In genomic region chr4:25098964-25099843, GRCh38 we compare ENCODE assay signal across 8 cellular contexts.
DNase-seq lines count a peak whose midpoint lies in the region; ATAC-seq, FAIRE-seq and TF ChIP-seq lines count a peak whose summit lies in the region.
"Had no signal": no experiment of that assay in that cellular context is flagged by ENCODE, and none has a peak within 500 bp of the region (broad histone marks: within the 10 kb centered on the region; RNA-seq: fewer than 3 reads in every experiment).

No MANE protein-coding gene starts in this region.

- ATAC-seq in SK-N-SH treated with all-trans-retinoic acid at 6 μM for 48 hours: peak; percentile 79
- ATAC-seq in heart left ventricle: peak; percentile 79 to 92 (median 90)
- ATAC-seq in stimulated activated memory B cell treated with anti-CD40 and anti-IgM and Interleukin-4, amounts not matched to agents 10 μg/mL and 1 μg/mL and 100 μg/mL, for 72 hours: peak; percentile 34
- no peak for ATAC-seq in GM19395 (IDR thresholded peaks at IDR 0.05; ENCODE audit: unreplicated experiment)
- no peak for ATAC-seq in GM21447 (IDR thresholded peaks at IDR 0.05; ENCODE audit: unreplicated experiment)

- H3K36me3 Mint-ChIP-seq in stimulated activated memory B cell treated with anti-CD40 and anti-IgM and Interleukin-4, amounts not matched to agents 10 μg/mL and 1 μg/mL and 100 μg/mL, for 72 hours: no peaks in the 10 kb centered on the region

- H3K27ac ChIP-seq in heart left ventricle: peak overlapping the region; percentile 40 to 87 (median 79)

- H3K27me3 ChIP-seq in heart left ventricle: no peaks in the 10 kb centered on the region

- H3K4me3 Mint-ChIP-seq in stimulated activated memory B cell treated with anti-CD40 and anti-IgM and Interleukin-4, amounts not matched to agents 10 μg/mL and 1 μg/mL and 100 μg/mL, for 72 hours: no peak overlapping the region

- H3K4me1 ChIP-seq in heart left ventricle: peaks cover 0 to 37% (median 26%) of the 10 kb centered on the region in 12 donors

- H3K36me3 ChIP-seq in heart left ventricle: no peaks in the 10 kb centered on the region

- H3K27ac Mint-ChIP-seq in stimulated activated memory B cell treated with anti-CD40 and anti-IgM and Interleukin-4, amounts not matched to agents 10 μg/mL and 1 μg/mL and 100 μg/mL, for 72 hours: no peak overlapping the region

- 20 to 31% (median 28%) methylated on average over 9 to 10 of the region's 10 CpGs for WGBS in heart left ventricle, 4 donors

- TF ChIP-seq CTCF in heart left ventricle (IDR thresholded peaks at IDR 0.05): no peak

- H3K9me3 Mint-ChIP-seq in stimulated activated memory B cell treated with anti-CD40 and anti-IgM and Interleukin-4, amounts not matched to agents 10 μg/mL and 1 μg/mL and 100 μg/mL, for 72 hours: peaks cover 14% of the 10 kb centered on the region

- no peaks in the 10 kb centered on the region for H3K4me1 Mint-ChIP-seq in stimulated activated memory B cell treated with anti-CD40 and anti-IgM and Interleukin-4, amounts not matched to agents 10 μg/mL and 1 μg/mL and 100 μg/mL, for 72 hours

- TF ChIP-seq POLR2A in heart left ventricle (IDR thresholded peaks at IDR 0.05): no peak

- H3K9me3 ChIP-seq in heart left ventricle: peaks cover 0 to 8% (median 0%) of the 10 kb centered on the region in 12 donors

- H3K4me3 ChIP-seq in heart left ventricle: no peak overlapping the region

- FAIRE-seq in HTR-8/SVneo (lab: Jason Lieb, UNC): no peak

- DNase-seq in HTR-8/SVneo (ENCODE audit: insufficient read length, low spot score) (peak; percentile 21), heart left ventricle (peak; percentile 78 to 89 (median 87)), NCI-H345 treated with DMSO at 0.1 percent for 48 hours (lab: John Stamatoyannopoulos, UW; ENCODE audit: unreplicated experiment) (no peak)
- DNase-seq: posterior cingulate gyrus had no signal

- H3K27me3 Mint-ChIP-seq in stimulated activated memory B cell treated with anti-CD40 and anti-IgM and Interleukin-4, amounts not matched to agents 10 μg/mL and 1 μg/mL and 100 μg/mL, for 72 hours: peaks cover 29% of the 10 kb centered on the region

- intact Hi-C loops in heart left ventricle (cut with DNase I): loop anchor here in 1 of 10 donors (10.0 kb wide), 1 partner anchor 64 kb away; the partner anchor contains the start of gene LGI2

TF ChIP-seq in SK-N-SH treated with all-trans-retinoic acid at 6 μM for 48 hours, 23 proteins besides CTCF, POLR2A, EP300 and RAD21:
- TF ChIP-seq ZNF70 (CRISPR knock-in tag; IDR thresholded peaks at IDR 0.05) (no peak), ZC3H10 (CRISPR knock-in tag; IDR thresholded peaks at IDR 0.05) (no peak), GLIS3 (CRISPR knock-in tag; IDR thresholded peaks at IDR 0.05) (no peak), CREB5 (CRISPR knock-in tag; IDR thresholded peaks at IDR 0.05; ENCODE audit: low read depth) (no peak), OSR1 (CRISPR knock-in tag; IDR thresholded peaks at IDR 0.05) (no peak), PPARA (CRISPR knock-in tag; IDR thresholded peaks at IDR 0.05; ENCODE audit: borderline replicate concordance) (no peak), ISL1 (CRISPR knock-in tag; IDR thresholded peaks at IDR 0.05) (peak; percentile 19; the same call in 1 of the 2 replicates), TSHZ2 (CRISPR knock-in tag; IDR thresholded peaks at IDR 0.05) (no peak), ZFP3 (CRISPR knock-in tag; IDR thresholded peaks at IDR 0.05) (0 out of 2 replicates have a peak, but pooled peaks have one; percentile 56), BACH2 (CRISPR knock-in tag; IDR thresholded peaks at IDR 0.05; ENCODE audit: borderline replicate concordance) (no peak), ZNF565 (CRISPR knock-in tag; conservative IDR thresholded peaks at IDR 0.05; ENCODE audit: low read depth) (no peak), ZFP30 (CRISPR knock-in tag; IDR thresholded peaks at IDR 0.05) (no peak)

Comparison
In these comparisons a context has a peak if more than half of its experiments do, and no peak if none do; other contexts are left out.
1. ATAC-seq: peak in SK-N-SH treated with all-trans-retinoic acid at 6 μM for 48 hours (single experiment), heart left ventricle (4 of 4) and stimulated activated memory B cell treated with anti-CD40 and anti-IgM and Interleukin-4, amounts not matched to agents 10 μg/mL and 1 μg/mL and 100 μg/mL, for 72 hours (single experiment); none in GM19395 (single experiment) and GM21447 (single experiment).